Comparison of ENCODE assay signal across 11 cellular contexts in genomic region chr10:25084447-25084846, GRCh38.
"Had no signal": no experiment of that assay in that cellular context is flagged by ENCODE, and none has a peak within 500 bp of the region (broad histone marks: within the 10 kb centered on the region; RNA-seq: fewer than 3 reads in every experiment).

No MANE protein-coding gene starts in this region.

- H2AFZ ChIP-seq: GM23338 had no signal

- ATAC-seq: GM23338 had no signal

- H3K4me2 ChIP-seq: GM23338, KMS-11 had no signal

- H3K9ac ChIP-seq: KMS-11 had no signal

- H3K9me3 Mint-ChIP-seq: H9, HFFc6 had no signal

- H3K4me3 Mint-ChIP-seq: GM23338, H9, HFFc6 had no signal

- FAIRE-seq: H1, H54 had no signal

- H3K27ac ChIP-seq: HL-60, KMS-11 had no signal

- H3K27ac Mint-ChIP-seq: GM23338, H9, HFFc6 had no signal

- H3K4me3 ChIP-seq: GM23338 had no signal

- DNase-seq: H9, HCEC 1CT, HFFc6, IMR-90, Karpas-422, KBM-7 had no signal
